ENCODE assay signal across 19 cellular contexts in the genomic region with DNA sequence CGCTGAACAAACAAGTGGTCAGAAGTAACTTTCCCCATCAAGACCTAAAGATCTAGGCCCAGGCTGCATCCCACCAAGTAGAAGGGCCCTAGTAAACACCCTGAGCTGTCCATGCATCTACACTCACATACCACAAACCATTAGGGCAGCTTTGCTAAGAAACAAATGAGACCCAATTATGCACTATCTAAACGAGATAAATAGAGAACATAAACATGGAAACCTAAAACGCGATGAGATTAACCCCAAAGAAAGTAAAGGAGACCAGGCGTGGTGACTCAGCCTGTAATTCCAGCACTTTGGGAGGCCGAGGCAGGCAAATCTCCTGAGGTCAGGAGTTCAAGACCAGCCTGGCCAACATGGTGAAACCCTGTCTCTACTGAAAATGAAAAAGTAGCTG. TPM values are rescaled to one million over a fixed set of nuclear protein-coding genes. Genes with fewer than 3 reads are reported as not detected.
DNase-seq lines count a peak whose midpoint lies in the region; ATAC-seq and TF ChIP-seq lines count a peak whose summit lies in the region.
"Had no signal": no experiment of that assay in that cellular context is flagged by ENCODE, and none has a peak within 500 bp of the region (broad histone marks: within the 10 kb centered on the region; RNA-seq: fewer than 3 reads in every experiment).

No MANE protein-coding gene starts in this region.

- H4K20me1 ChIP-seq in GM23338 (replicated peaks; ENCODE audit: insufficient read depth): peaks cover 31% of the 10 kb centered on the region
- no peaks in the 10 kb centered on the region for H4K20me1 ChIP-seq in MM.1S (ENCODE audit: insufficient read depth, low read length)

- ATAC-seq in GM23338 (no peak), body of pancreas (no peak), psoas muscle (no peak)

- no peaks in the 10 kb centered on the region for H3K27me3 ChIP-seq in GM23338 (ENCODE audit: insufficient read depth)
- no peaks in the 10 kb centered on the region for H3K27me3 ChIP-seq in MM.1S (replicated peaks; ENCODE audit: insufficient read depth, low read length)
- H3K27me3 ChIP-seq in body of pancreas: no peaks in the 10 kb centered on the region
- no peaks in the 10 kb centered on the region for H3K27me3 ChIP-seq in psoas muscle (ENCODE audit: insufficient read depth in 3 of 3, low read length in 2 of 3)

- H3K9me2 ChIP-seq in GM23338 (ENCODE audit: insufficient read depth): no peaks in the 10 kb centered on the region
- H3K9me2 ChIP-seq in MM.1S (replicated peaks; ENCODE audit: insufficient read depth, low read length): no peaks in the 10 kb centered on the region

- H3K27me3 Mint-ChIP-seq in GM23338 (ENCODE audit: insufficient read depth, low read depth, poor library complexity) (peaks cover 5% of the 10 kb centered on the region), immature natural killer cell (ENCODE audit: low read depth in 3 of 3) (peaks cover 0 to 10% (median 4%) of the 10 kb centered on the region in 3 donors)
- H3K27me3 Mint-ChIP-seq: CD4-positive, alpha-beta memory T cell had no signal

- H3K9me3 ChIP-seq in MM.1S (replicated peaks; ENCODE audit: insufficient read depth, low read length) (no peaks in the 10 kb centered on the region), body of pancreas (no peaks in the 10 kb centered on the region), psoas muscle (no peaks in the 10 kb centered on the region)

- H3K36me3 ChIP-seq in GM23338 (ENCODE audit: insufficient read depth) (peaks cover 15% of the 10 kb centered on the region; the same call in 1 of the 2 replicates), MM.1S (replicated peaks; ENCODE audit: insufficient read depth, low read length) (peaks cover 27% of the 10 kb centered on the region), body of pancreas (replicated peaks in 1 of 2; ENCODE audit: insufficient read depth in 1 of 2, low read depth in 2 of 2) (peaks cover 0 to 11% of the 10 kb centered on the region in 2 donors), psoas muscle (ENCODE audit: insufficient read depth in 1 of 2, low read depth in 1 of 2) (peaks cover 2 to 60% of the 10 kb centered on the region in 2 donors)

- H2AFZ ChIP-seq in GM23338: no peak overlapping the region
- H2AFZ ChIP-seq in MM.1S (ENCODE audit: low read length): no peak overlapping the region

- H3K27ac Mint-ChIP-seq in GM23338: peak overlapping the region; percentile 70; the same call in 1 of the 2 replicates
- peak overlapping the region in 1 of 6 donors; percentile 5 for H3K27ac Mint-ChIP-seq in immature natural killer cell

- H3K4me3 Mint-ChIP-seq in GM23338 (no peak overlapping the region), immature natural killer cell (no peak overlapping the region)

- intact Hi-C loops in body of pancreas (cut with DNase I): no loop called here
- intact Hi-C loops in psoas muscle (cut with DNase I): no loop called here

- peak overlapping the region; percentile 28; the same call in 1 of the 2 replicates for H3K27ac ChIP-seq in GM23338 (ENCODE audit: low read depth)
- H3K27ac ChIP-seq in MM.1S (ENCODE audit: low read length): peak overlapping the region; percentile 96
- H3K27ac ChIP-seq in body of pancreas: peak overlapping the region in 3 of 4 donors; percentile 40 to 99 (median 42)
- peak overlapping the region; percentile 53 for H3K27ac ChIP-seq in psoas muscle

- no peak for TF ChIP-seq CTCF in GM23338 (conservative IDR thresholded peaks at IDR 0.05; ENCODE audit: low read depth in 2 of 2)
- no peak for TF ChIP-seq CTCF in MM.1S (IDR thresholded peaks at IDR 0.05; ENCODE audit: low read length)
- no peak for TF ChIP-seq CTCF in body of pancreas (IDR thresholded peaks at IDR 0.05)
- TF ChIP-seq CTCF in psoas muscle (IDR thresholded peaks at IDR 0.05): no peak

- H3K9ac ChIP-seq in MM.1S (ENCODE audit: low read length): peak overlapping the region; percentile 100

- H3K4me1 Mint-ChIP-seq in GM23338 (peaks cover 12% of the 10 kb centered on the region), immature natural killer cell (peaks cover 37 to 71% of the 10 kb centered on the region in 2 donors)

- H3F3A ChIP-seq in GM23338 (replicated peaks; ENCODE audit: low read depth) (peaks cover 5% of the 10 kb centered on the region; the same call in 1 of the 2 replicates), MM.1S (ENCODE audit: insufficient read depth, low read length) (peaks cover 95% of the 10 kb centered on the region)

- H3K9me3 Mint-ChIP-seq in GM23338 (no peaks in the 10 kb centered on the region), immature natural killer cell (no peaks in the 10 kb centered on the region)
- H3K9me3 Mint-ChIP-seq: CD4-positive, alpha-beta memory T cell had no signal

- WGBS in body of pancreas, 2 donors: 38 to 39% methylated on average over 6 of the region's 6 CpGs
- WGBS in psoas muscle, 3 donors: 81 to 93% (median 83%) methylated on average over 6 of the region's 6 CpGs

- DNase-seq in GM23338 (ENCODE audit: low spot score) (no peak), MM.1S (peak; percentile 23), body of pancreas (no peak), psoas muscle (no peak), immature natural killer cell (no peak), cortex of kidney (lab: John Stamatoyannopoulos, UW) (no peak), NCI-H2107 treated with DMSO at 0.1 percent for 48 hours (lab: John Stamatoyannopoulos, UW; ENCODE audit: unreplicated experiment) (no peak), NCI-H1694 (lab: John Stamatoyannopoulos, UW) (no peak)
- DNase-seq: AML-193; CD4-positive, alpha-beta memory T cell; DMS79; H7; Kasumi-1; MV-4-11; NCI-H1417 treated with DMSO at 0.1 percent for 48 hours; NCI-H2081; NCI-H524 treated with DMSO at 0.1 percent for 48 hours; NK-92 treated with Interleukin-12 subunit alpha and Interleukin-12 subunit beta, amount 100 ng/mL, for 24 hours; OCI-M1 had no signal

- H3K36me3 Mint-ChIP-seq in GM23338 (ENCODE audit: low read depth) (peaks cover 27% of the 10 kb centered on the region; the same call in 2 of the 3 replicates), immature natural killer cell (peaks cover 14 to 41% (median 17%) of the 10 kb centered on the region in 3 donors)

- no peak for TF ChIP-seq POLR2A in body of pancreas (IDR thresholded peaks at IDR 0.05)

- peaks cover 9% of the 10 kb centered on the region; the same call in 1 of the 2 replicates for H3K4me1 ChIP-seq in GM23338 (ENCODE audit: insufficient read depth)
- peaks cover 16% of the 10 kb centered on the region for H3K4me1 ChIP-seq in MM.1S (ENCODE audit: low read length)
- H3K4me1 ChIP-seq in body of pancreas: peaks cover 84% of the 10 kb centered on the region
- peaks cover 67% of the 10 kb centered on the region for H3K4me1 ChIP-seq in psoas muscle

- H3K79me2 ChIP-seq in GM23338 (replicated peaks; ENCODE audit: insufficient read depth) (peaks cover 55% of the 10 kb centered on the region), MM.1S (ENCODE audit: low read length) (peaks cover 100% of the 10 kb centered on the region)

- H3K4me2 ChIP-seq in GM23338: no peak overlapping the region
- H3K4me2 ChIP-seq in MM.1S (ENCODE audit: low read depth, low read length): peak overlapping the region; percentile 89

- H3K4me3 ChIP-seq in GM23338: no peak overlapping the region
- H3K4me3 ChIP-seq in MM.1S (ENCODE audit: low read length): peak overlapping the region; percentile 99
- H3K4me3 ChIP-seq in body of pancreas: no peak overlapping the region
- H3K4me3 ChIP-seq in psoas muscle: no peak overlapping the region

TF ChIP-seq in GM23338, 12 proteins besides CTCF, POLR2A, EP300 and RAD21 (continues in another document):
- TF ChIP-seq EZH2phosphoT487 (IDR thresholded peaks at IDR 0.05; ENCODE audit: unreplicated experiment) (no peak), JUNB (IDR thresholded peaks at IDR 0.05; ENCODE audit: unreplicated experiment) (no peak), NANOG (IDR thresholded peaks at IDR 0.05; ENCODE audit: borderline replicate concordance) (no peak), EZH2 (IDR thresholded peaks at IDR 0.05; ENCODE audit: low read depth, unreplicated experiment) (no peak), ZNF331 (CRISPR knock-in tag; IDR thresholded peaks at IDR 0.05; ENCODE audit: low read depth) (no peak), POLR2AphosphoS5 (IDR thresholded peaks at IDR 0.05; ENCODE audit: low read depth) (no peak), REST (IDR thresholded peaks at IDR 0.05; ENCODE audit: unreplicated experiment) (no peak), STAT1 (IDR thresholded peaks at IDR 0.05; ENCODE audit: unreplicated experiment) (no peak), CREB1 (CRISPR knock-in tag; IDR thresholded peaks at IDR 0.05; ENCODE audit: low read depth) (no peak)

RNA-seq across cellular contexts. Expression of gene TXNDC11, which starts 5.8 kb away (rescaled TPM):
- 12.0 and 12.5 TPM in 2 replicates for total RNA-seq in GM23338 (2014; rRNA removed; shearing (Covaris generic))
- polyA plus RNA-seq in GM23338 (2016; fragmentation: Nextera tagmentation; extraction: Ambion mirVana): 6.3 and 6.8 TPM in 2 replicates
- 10 to 100 TPM; 38.4 to 90.3 TPM for total RNA-seq in body of pancreas
- 10 to 100 TPM; 21.3 to 37.2 (median 33.5) TPM for total RNA-seq in psoas muscle
- 10 to 100 TPM; 38.8 to 49.1 (median 40.5) TPM for polyA plus RNA-seq in psoas muscle
- polyA plus RNA-seq in immature natural killer cell: 10 to 100 TPM; 35.6 to 57.2 (median 46.9) TPM

Comparison
In these comparisons a context has a peak if more than half of its experiments do, and no peak if none do; other contexts are left out.
1. H3K27ac ChIP-seq: peak in every context shown above with its lines; median percentile 96 in MM.1S; 53 in psoas muscle; 42 in body of pancreas; 28 in GM23338.